Comparison of ENCODE assay signal across 8 cellular contexts in the genomic region with DNA sequence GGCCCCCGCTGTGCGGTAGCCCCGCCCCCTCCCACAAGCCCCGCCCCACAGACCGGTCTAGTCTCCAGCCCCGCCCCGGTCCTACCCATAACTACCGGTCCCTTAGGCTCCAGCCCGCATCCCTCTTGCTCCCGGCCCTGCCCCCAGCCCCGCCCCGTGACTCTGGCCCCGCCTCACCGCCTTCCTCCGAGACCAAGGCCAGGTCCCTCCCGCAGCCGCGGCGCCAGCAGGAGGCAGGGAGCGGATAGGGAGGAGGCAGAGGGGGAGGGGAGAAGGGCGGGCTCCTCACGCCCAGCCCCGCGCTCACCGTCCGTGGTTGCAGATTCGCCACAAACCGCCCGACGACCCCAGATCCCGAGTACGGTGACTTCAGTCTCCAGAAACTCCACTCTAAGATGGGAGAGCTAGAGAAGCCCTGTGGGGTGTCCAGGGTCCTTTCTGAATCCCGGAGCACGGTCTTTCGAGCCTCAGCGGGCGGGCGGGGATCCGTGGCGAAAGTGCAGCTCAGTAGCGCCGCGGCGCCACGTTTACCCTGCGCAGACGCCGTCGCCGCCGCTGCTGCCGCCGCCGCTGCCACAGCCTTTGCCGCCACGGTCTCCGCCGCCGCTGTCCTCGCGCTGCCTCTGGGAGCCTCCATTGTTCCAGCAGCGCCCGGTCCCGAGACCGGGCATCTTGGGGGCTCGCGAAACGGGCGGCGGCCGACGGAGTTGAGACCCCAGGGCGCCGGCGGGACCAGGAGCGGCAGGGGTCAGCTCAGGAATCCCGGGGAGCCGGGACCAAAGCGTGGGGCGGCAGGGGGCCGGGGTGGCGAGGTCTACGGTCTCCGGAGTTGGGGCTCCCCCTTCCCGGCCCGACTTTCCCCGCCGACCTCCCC. TPM values are rescaled to one million over a fixed set of nuclear protein-coding genes. Genes with fewer than 3 reads are reported as not detected.
DNase-seq lines count a peak whose midpoint lies in the region; ATAC-seq and TF ChIP-seq lines count a peak whose summit lies in the region.

A gene with protein sequence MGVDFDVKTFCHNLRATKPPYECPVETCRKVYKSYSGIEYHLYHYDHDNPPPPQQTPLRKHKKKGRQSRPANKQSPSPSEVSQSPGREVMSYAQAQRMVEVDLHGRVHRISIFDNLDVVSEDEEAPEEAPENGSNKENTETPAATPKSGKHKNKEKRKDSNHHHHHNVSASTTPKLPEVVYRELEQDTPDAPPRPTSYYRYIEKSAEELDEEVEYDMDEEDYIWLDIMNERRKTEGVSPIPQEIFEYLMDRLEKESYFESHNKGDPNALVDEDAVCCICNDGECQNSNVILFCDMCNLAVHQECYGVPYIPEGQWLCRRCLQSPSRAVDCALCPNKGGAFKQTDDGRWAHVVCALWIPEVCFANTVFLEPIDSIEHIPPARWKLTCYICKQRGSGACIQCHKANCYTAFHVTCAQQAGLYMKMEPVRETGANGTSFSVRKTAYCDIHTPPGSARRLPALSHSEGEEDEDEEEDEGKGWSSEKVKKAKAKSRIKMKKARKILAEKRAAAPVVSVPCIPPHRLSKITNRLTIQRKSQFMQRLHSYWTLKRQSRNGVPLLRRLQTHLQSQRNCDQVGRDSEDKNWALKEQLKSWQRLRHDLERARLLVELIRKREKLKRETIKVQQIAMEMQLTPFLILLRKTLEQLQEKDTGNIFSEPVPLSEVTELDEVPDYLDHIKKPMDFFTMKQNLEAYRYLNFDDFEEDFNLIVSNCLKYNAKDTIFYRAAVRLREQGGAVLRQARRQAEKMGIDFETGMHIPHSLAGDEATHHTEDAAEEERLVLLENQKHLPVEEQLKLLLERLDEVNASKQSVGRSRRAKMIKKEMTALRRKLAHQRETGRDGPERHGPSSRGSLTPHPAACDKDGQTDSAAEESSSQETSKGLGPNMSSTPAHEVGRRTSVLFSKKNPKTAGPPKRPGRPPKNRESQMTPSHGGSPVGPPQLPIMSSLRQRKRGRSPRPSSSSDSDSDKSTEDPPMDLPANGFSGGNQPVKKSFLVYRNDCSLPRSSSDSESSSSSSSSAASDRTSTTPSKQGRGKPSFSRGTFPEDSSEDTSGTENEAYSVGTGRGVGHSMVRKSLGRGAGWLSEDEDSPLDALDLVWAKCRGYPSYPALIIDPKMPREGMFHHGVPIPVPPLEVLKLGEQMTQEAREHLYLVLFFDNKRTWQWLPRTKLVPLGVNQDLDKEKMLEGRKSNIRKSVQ (N-terminal part only) (plus strand): TSS at position 530 of the 874 bp plus-strand sequence. CDS start 2,406 bp downstream, outside the sequence.

- peaks cover 57% of the 10 kb centered on the region for H3K4me1 Mint-ChIP-seq in CD14-positive monocyte

- intact Hi-C loops in CD14-positive monocyte (cut with micrococcal nuclease) (loop anchor here (1.0 to 5.0 kb wide), 9 partner anchors 15 to 334 kb away; a partner anchor contains a TSS), right lobe of liver (cut with DNase I) (no loop called here)

- peak; percentile 41 for TF ChIP-seq POLR2A in right lobe of liver (IDR thresholded peaks at IDR 0.05)

- H3K4me1 ChIP-seq in right lobe of liver, result peaks cover 0 to 13% (median 5%) of the 10 kb centered on the region in 4 donors

- peaks cover 21 to 30% of the 10 kb centered on the region in 2 donors for H3K36me3 Mint-ChIP-seq in CD14-positive monocyte

- peaks cover 0 to 1% (median 0%) of the 10 kb centered on the region in 3 donors for H3K27me3 Mint-ChIP-seq in CD14-positive monocyte (ENCODE audit: low read depth in 3 of 3)

- ATAC-seq in GM19397 (IDR thresholded peaks at IDR 0.05; ENCODE audit: unreplicated experiment), result peak; percentile 91
- peak; percentile 89 for ATAC-seq in HG03571 (IDR thresholded peaks at IDR 0.05; ENCODE audit: unreplicated experiment)
- ATAC-seq in right lobe of liver, result peak; percentile 96 to 99 (median 98)

- TF ChIP-seq CTCF in CD14-positive monocyte (IDR thresholded peaks at IDR 0.05) (no peak), right lobe of liver (IDR thresholded peaks at IDR 0.05) (peak in 2 of 4 donors; percentile 13 to 15)

- 0% methylated on average over 30 of the region's 88 CpGs for WGBS in right lobe of liver (ENCODE audit: insufficient coverage, low coverage, low lambda C conversion rate, missing lambda C conversion rate)

- H3K27ac Mint-ChIP-seq in CD14-positive monocyte, result peak within 1 kb of the TSS; percentile 91 to 99 (median 97)

- H3K36me3 ChIP-seq in right lobe of liver, result peaks cover 0 to 14% (median 2%) of the 10 kb centered on the region in 4 donors

- DNase-seq in CD14-positive monocyte (ENCODE audit: low spot score), result peak; percentile 100
- peak; percentile 99 for DNase-seq in NCI-H82 (lab: John Stamatoyannopoulos, UW)
- DNase-seq in activated CD4-positive, alpha-beta T cell treated with anti-CD3 and anti-CD28 coated beads, Interleukin-2, amount 50 U/mL, for 48 hours, result peak; percentile 100
- DNase-seq in dermis microvascular lymphatic vessel endothelial cell (ENCODE audit: low read depth in 2 of 2), result peak; percentile 96 to 99
- DNase-seq in right lobe of liver, result peak; percentile 100
- peak; percentile 99 to 100 for DNase-seq in stimulated activated CD4-positive, alpha-beta T cell treated with anti-CD3 and anti-CD28 coated beads, Interleukin-4, amount 100 ng/mL, for 4 hours

- peak within 1 kb of the TSS; percentile 99 for H3K27ac ChIP-seq in right lobe of liver

- H3K4me3 Mint-ChIP-seq in CD14-positive monocyte, result peak within 1 kb of the TSS; percentile 87 to 95

- H3K9me3 Mint-ChIP-seq in CD14-positive monocyte, result no peaks in the 10 kb centered on the region

- H3K27me3 ChIP-seq in right lobe of liver, result no peaks in the 10 kb centered on the region

- H3K4me3 ChIP-seq in right lobe of liver, result peak within 1 kb of the TSS; percentile 95 to 99 (median 99)

- no peaks in the 10 kb centered on the region for H3K9me3 ChIP-seq in right lobe of liver

RNA-seq across cellular contexts. Expression of the gene that starts here (rescaled TPM):
- 10 to 100 TPM in 1 of 2 donors, 1 to 10 TPM in 1; 5.1 to 10.4 TPM for polyA plus RNA-seq in CD14-positive monocyte
- total RNA-seq in dermis microvascular lymphatic vessel endothelial cell, result 12.2 and 17.8 TPM in 2 replicates
- total RNA-seq in right lobe of liver, result 1 to 10 TPM; 3.5 to 5.4 (median 5.1) TPM

Comparison
In these comparisons a context has a peak if more than half of its experiments do, and no peak if none do; other contexts are left out.
1. Peak in every context shown above with its lines: DNase-seq, ATAC-seq, H3K4me3 ChIP-seq and H3K27ac ChIP-seq.
2. intact Hi-C loops: an anchor here in CD14-positive monocyte (1.0 to 5.0 kb wide); none called in right lobe of liver.